ENCODE assay signal across 18 cellular contexts in the genomic region with DNA sequence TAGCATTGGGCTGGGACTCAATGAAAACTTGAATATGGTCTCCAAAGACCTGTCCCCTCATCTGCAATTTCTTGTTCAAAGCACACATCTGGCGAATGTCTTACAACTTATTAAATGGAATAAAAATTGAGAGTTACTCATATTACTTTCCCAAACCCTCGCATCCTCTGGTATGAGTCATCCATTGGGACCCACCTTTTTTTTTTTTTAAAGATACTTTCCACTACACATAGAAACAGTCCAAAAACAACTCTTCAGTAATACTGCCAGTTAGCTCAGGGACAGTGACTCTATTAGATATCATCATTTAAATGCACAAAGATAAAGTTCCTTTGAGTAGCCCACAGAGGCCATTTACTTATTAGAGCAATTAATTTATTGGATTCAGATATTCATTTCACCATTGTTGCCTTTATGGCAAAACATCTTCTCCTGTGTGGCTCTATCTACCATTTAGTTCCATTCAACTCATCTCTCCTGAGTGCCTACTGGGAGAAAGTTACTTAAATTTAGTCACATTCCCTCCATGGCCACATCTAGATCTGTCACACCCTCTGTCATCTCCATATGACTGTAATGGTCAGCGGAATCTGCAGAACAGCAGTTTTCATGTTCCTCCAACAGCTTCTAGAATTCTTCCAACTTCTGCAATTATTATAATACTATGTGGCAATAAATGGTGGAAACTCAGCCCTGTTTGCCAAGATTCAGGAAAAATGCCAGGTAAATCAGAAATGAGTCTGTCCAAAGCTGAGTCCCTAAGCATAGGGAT.
DNase-seq lines count a peak whose midpoint lies in the region; ATAC-seq, FAIRE-seq and TF ChIP-seq lines count a peak whose summit lies in the region.
"Had no signal": no experiment of that assay in that cellular context is flagged by ENCODE, and none has a peak within 500 bp of the region (broad histone marks: within the 10 kb centered on the region; RNA-seq: fewer than 3 reads in every experiment).

No MANE protein-coding gene starts in this region.

- H3K4me1 Mint-ChIP-seq in nephron (peaks cover 46% of the 10 kb centered on the region), nephron progenitor cell (peaks cover 30% of the 10 kb centered on the region)
- H3K4me1 Mint-ChIP-seq in effector memory CD8-positive, alpha-beta T cell (ENCODE audit: low read depth in 2 of 2) = peaks cover 23 to 47% of the 10 kb centered on the region in 2 donors

- H3K4me3 Mint-ChIP-seq in nephron = no peak overlapping the region
- H3K4me3 Mint-ChIP-seq in nephron progenitor cell = no peak overlapping the region
- no peak overlapping the region for H3K4me3 Mint-ChIP-seq in effector memory CD8-positive, alpha-beta T cell
- H3K4me3 Mint-ChIP-seq: stimulated activated naive B cell treated with anti-CD40 and anti-IgM and Interleukin-4, amounts not matched to agents 10 μg/mL and 1 μg/mL and 100 μg/mL, for 72 hours had no signal

- FAIRE-seq in GM12892 (lab: Jason Lieb, UNC) = no peak
- FAIRE-seq: pancreas had no signal

- no peaks in the 10 kb centered on the region for H3K9me3 Mint-ChIP-seq in nephron
- no peaks in the 10 kb centered on the region for H3K9me3 Mint-ChIP-seq in nephron progenitor cell
- H3K9me3 Mint-ChIP-seq in effector memory CD8-positive, alpha-beta T cell = no peaks in the 10 kb centered on the region
- H3K9me3 Mint-ChIP-seq: stimulated activated naive B cell treated with anti-CD40 and anti-IgM and Interleukin-4, amounts not matched to agents 10 μg/mL and 1 μg/mL and 100 μg/mL, for 72 hours had no signal

- H3K4me3 ChIP-seq in choroid plexus epithelial cell (ENCODE audit: low read depth, low read length) = no peak overlapping the region
- H3K4me3 ChIP-seq: ascending aorta, esophagus squamous epithelium, pancreas, SK-N-MC had no signal

- H3K36me3 Mint-ChIP-seq in nephron (ENCODE audit: low read depth) = peaks cover 3% of the 10 kb centered on the region
- H3K36me3 Mint-ChIP-seq in nephron progenitor cell (ENCODE audit: low read depth) = no peaks in the 10 kb centered on the region
- peaks cover 15% of the 10 kb centered on the region for H3K36me3 Mint-ChIP-seq in effector memory CD8-positive, alpha-beta T cell (ENCODE audit: insufficient read depth)
- H3K36me3 Mint-ChIP-seq: stimulated activated naive B cell treated with anti-CD40 and anti-IgM and Interleukin-4, amounts not matched to agents 10 μg/mL and 1 μg/mL and 100 μg/mL, for 72 hours had no signal

- H3K27me3 Mint-ChIP-seq in nephron (ENCODE audit: low read depth) (no peaks in the 10 kb centered on the region), nephron progenitor cell (ENCODE audit: low read depth, poor library complexity) (no peaks in the 10 kb centered on the region)
- H3K27me3 Mint-ChIP-seq in effector memory CD8-positive, alpha-beta T cell = no peaks in the 10 kb centered on the region
- H3K27me3 Mint-ChIP-seq: stimulated activated naive B cell treated with anti-CD40 and anti-IgM and Interleukin-4, amounts not matched to agents 10 μg/mL and 1 μg/mL and 100 μg/mL, for 72 hours had no signal

- peak; percentile 21 to 24 for DNase-seq in activated CD4-positive, alpha-beta T cell treated with anti-CD3 and anti-CD28 coated beads for 4 hours
- no peak for DNase-seq in activated CD4-positive, alpha-beta T cell treated with anti-CD3 and anti-CD28 coated beads for 1 hour
- DNase-seq in M059J (ENCODE audit: low read depth) (peak; percentile 45), choroid plexus epithelial cell (ENCODE audit: low read depth) (peak; percentile 68), nephron progenitor cell (no peak), GM12892 (ENCODE audit: insufficient read length) (no peak)
- DNase-seq in effector memory CD8-positive, alpha-beta T cell = no peak
- DNase-seq: ACHN; DND-41; esophagus squamous epithelium; left colon; NCI-H1092 treated with DMSO at 0.1 percent for 48 hours; NCI-H748 treated with DMSO at 0.1 percent for 48 hours; pancreas; stimulated activated naive B cell treated with anti-CD40 and anti-IgM and Interleukin-4, amounts not matched to agents 10 μg/mL and 1 μg/mL and 100 μg/mL, for 72 hours had no signal

- no peak for ATAC-seq in effector memory CD8-positive, alpha-beta T cell (replicated peaks)
- ATAC-seq: left colon had no signal

- no peak for TF ChIP-seq POLR2A in GM12892 (IDR thresholded peaks at IDR 0.05; ENCODE audit: low read depth, low read length)

- TF ChIP-seq CTCF in choroid plexus epithelial cell (conservative IDR thresholded peaks at IDR 0.05; ENCODE audit: low read depth, low read length) = no peak
- no peak for TF ChIP-seq CTCF in nephron (IDR thresholded peaks at IDR 0.05; ENCODE audit: unreplicated experiment in 3 of 3)
- no peak for TF ChIP-seq CTCF in nephron progenitor cell (IDR thresholded peaks at IDR 0.05)

- peak overlapping the region; percentile 37 to 93 (median 61) for H3K27ac Mint-ChIP-seq in nephron
- H3K27ac Mint-ChIP-seq in nephron progenitor cell = no peak overlapping the region
- H3K27ac Mint-ChIP-seq in effector memory CD8-positive, alpha-beta T cell = peak overlapping the region in 1 of 2 donors; percentile 52
- H3K27ac Mint-ChIP-seq: stimulated activated naive B cell treated with anti-CD40 and anti-IgM and Interleukin-4, amounts not matched to agents 10 μg/mL and 1 μg/mL and 100 μg/mL, for 72 hours had no signal

Comparison
In these comparisons a context has a peak if more than half of its experiments do, and no peak if none do; other contexts are left out.
1. DNase-seq: peak in activated CD4-positive, alpha-beta T cell treated with anti-CD3 and anti-CD28 coated beads for 4 hours (2 of 2), M059J (single experiment) and choroid plexus epithelial cell (single experiment); none in activated CD4-positive, alpha-beta T cell treated with anti-CD3 and anti-CD28 coated beads for 1 hour (single experiment), nephron progenitor cell (single experiment), effector memory CD8-positive, alpha-beta T cell (0 of 3) and GM12892 (single experiment).